In genomic region chr11:2911088-2912037, GRCh38 we compare ENCODE assay signal across 16 cellular contexts. TPM values are rescaled to one million over a fixed set of nuclear protein-coding genes. Genes with fewer than 3 reads are reported as not detected.
DNase-seq lines count a peak whose midpoint lies in the region; ATAC-seq, FAIRE-seq and TF ChIP-seq lines count a peak whose summit lies in the region.
"Had no signal": no experiment of that assay in that cellular context is flagged by ENCODE, and none has a peak within 500 bp of the region (broad histone marks: within the 10 kb centered on the region; RNA-seq: fewer than 3 reads in every experiment).

No MANE protein-coding gene starts in this region.

- DNase-seq in H7, result peak; percentile 70
- DNase-seq in RWPE2 (ENCODE audit: low spot score), result no peak
- DNase-seq in hepatocyte (ENCODE audit: low spot score), result peak; percentile 48
- DNase-seq in small intestine, result peak; percentile 81
- no peak for DNase-seq in NOMO-1 treated with dmso at 0.1 percent for 144 hours (lab: John Stamatoyannopoulos, UW; ENCODE audit: unreplicated experiment)
- DNase-seq in KBM-7, result no peak
- DNase-seq in stimulated activated CD4-positive, alpha-beta T cell treated with anti-CD3 and anti-CD28 coated beads, Interleukin-12 subunit alpha, Interleukin-12 subunit beta, amount 100 ng/mL, for 4 hours, result no peak
- no peak for DNase-seq in posterior cingulate gyrus
- DNase-seq: activated CD4-positive, alpha-beta T cell treated with anti-CD3 and anti-CD28 coated beads for 4 hours; activated naive CD8-positive, alpha-beta T cell treated with anti-CD3 and anti-CD28 coated beads, Interleukin-2, amount 50 U/mL, for 24 hours; activated T-cell treated with anti-CD3 and anti-CD28 coated beads, Interleukin-2, amount 50 U/mL, for 4 hours; NCI-H1092 treated with DMSO at 0.1 percent for 48 hours; NCI-H510A; occipital lobe; testis had no signal

- H3K4me1 ChIP-seq in RWPE2 (ENCODE audit: insufficient read depth, poor library complexity, severe bottlenecking), result peaks cover 26% of the 10 kb centered on the region
- H3K4me1 ChIP-seq in hepatocyte (ENCODE audit: insufficient read depth), result peaks cover 20% of the 10 kb centered on the region
- peaks cover 0 to 3% of the 10 kb centered on the region in 2 donors for H3K4me1 ChIP-seq in small intestine (ENCODE audit: control insufficient read depth in 2 of 2, insufficient read depth in 1 of 2, low read depth in 1 of 2, low read length in 1 of 2)
- H3K4me1 ChIP-seq: testis had no signal

- peak overlapping the region; percentile 94 for H3K27ac ChIP-seq in RWPE2 (ENCODE audit: poor library complexity, severe bottlenecking)
- peak overlapping the region; percentile 92 for H3K27ac ChIP-seq in hepatocyte
- H3K27ac ChIP-seq in small intestine (ENCODE audit: low read depth in 1 of 2, low read length in 1 of 2), result peak overlapping the region; percentile 95 to 97
- H3K27ac ChIP-seq: testis had no signal

- no peaks in the 10 kb centered on the region for H4K20me1 ChIP-seq in hepatocyte (ENCODE audit: insufficient read depth, poor library complexity, severe bottlenecking)

- no peaks in the 10 kb centered on the region for H3K27me3 ChIP-seq in H7 (ENCODE audit: control insufficient read depth, insufficient read depth, low read length)
- no peaks in the 10 kb centered on the region for H3K27me3 ChIP-seq in RWPE2 (ENCODE audit: insufficient read depth, poor library complexity, severe bottlenecking)
- H3K27me3 ChIP-seq in hepatocyte, result no peaks in the 10 kb centered on the region
- no peaks in the 10 kb centered on the region for H3K27me3 ChIP-seq in small intestine (ENCODE audit: control insufficient read depth in 2 of 2, insufficient read depth in 2 of 2, low read length in 2 of 2)
- H3K27me3 ChIP-seq: testis had no signal

- no peak overlapping the region for H3K4me2 ChIP-seq in hepatocyte

- in situ Hi-C loops in KBM-7 (cut with MboI; ENCODE audit: low pct_unique_long_range_greater_than_20kb, low sequenced_read_pairs), result no loop called here

- no peaks in the 10 kb centered on the region for H3K79me2 ChIP-seq in hepatocyte

- no peak overlapping the region for H2AFZ ChIP-seq in hepatocyte

- no peaks in the 10 kb centered on the region for H3K36me3 ChIP-seq in H7 (replicated peaks; ENCODE audit: control insufficient read depth, insufficient read depth, low read length)
- no peaks in the 10 kb centered on the region for H3K36me3 ChIP-seq in RWPE2 (ENCODE audit: low read depth)
- no peaks in the 10 kb centered on the region for H3K36me3 ChIP-seq in hepatocyte (replicated peaks; ENCODE audit: insufficient read depth, low read depth)
- peaks cover 0 to 8% of the 10 kb centered on the region in 2 donors for H3K36me3 ChIP-seq in small intestine (ENCODE audit: control insufficient read depth in 2 of 2, insufficient read depth in 2 of 2, low read length in 2 of 2)

- intact Hi-C loops in posterior cingulate gyrus (cut with DNase I), result no loop called here

- no peaks in the 10 kb centered on the region for H3K9me3 ChIP-seq in RWPE2 (ENCODE audit: severe bottlenecking)
- no peaks in the 10 kb centered on the region for H3K9me3 ChIP-seq in hepatocyte (ENCODE audit: low read depth)
- no peaks in the 10 kb centered on the region for H3K9me3 ChIP-seq in small intestine (ENCODE audit: control insufficient read depth, low read depth)
- H3K9me3 ChIP-seq: testis had no signal

- FAIRE-seq in small intestine (lab: Jason Lieb, UNC), result no peak

- ATAC-seq in RWPE2 (ENCODE audit: low read depth), result peak; percentile 24; the same call in 2 of the 3 replicates
- ATAC-seq: activated T-cell treated with anti-CD3 and anti-CD28 coated beads, Interleukin-2, amount 50 U/mL, for 4 hours had no signal

- WGBS in hepatocyte (ENCODE audit: low lambda C conversion rate, missing lambda C conversion rate), result 90% methylated on average over 24 of the region's 24 CpGs
- WGBS in small intestine, 3 donors, result 18 to 66% (median 47%) methylated on average over 17 to 24 of the region's 24 CpGs

- no peaks in the 10 kb centered on the region for H3K9me2 ChIP-seq in hepatocyte (replicated peaks; ENCODE audit: insufficient read depth)

- no peak overlapping the region for H3K4me3 ChIP-seq in H7 (ENCODE audit: insufficient read depth, low read depth, low read length)
- no peak overlapping the region for H3K4me3 ChIP-seq in RWPE2 (ENCODE audit: severe bottlenecking)
- no peak overlapping the region for H3K4me3 ChIP-seq in hepatocyte
- H3K4me3 ChIP-seq in small intestine (ENCODE audit: low read depth in 1 of 2, low read length in 2 of 2), result no peak overlapping the region
- H3K4me3 ChIP-seq: testis had no signal

- no peak for TF ChIP-seq CTCF in RWPE2 (IDR thresholded peaks at IDR 0.05; ENCODE audit: poor library complexity, severe bottlenecking)
- TF ChIP-seq CTCF in hepatocyte (IDR thresholded peaks at IDR 0.05; ENCODE audit: poor library complexity), result no peak

RNA-seq across cellular contexts. Expression of gene PHLDA2, which starts 17.9 kb away (rescaled TPM):
- 5.1 and 13.1 TPM in 2 replicates for total RNA-seq in H7 (2014; rRNA removed; shearing (Covaris generic))
- 7.1 and 8.5 TPM in 2 replicates for total RNA-seq in hepatocyte
- polyA plus RNA-seq in hepatocyte (62.4 and 67.4 TPM in 2 replicates), small intestine (10 to 100 TPM; 21.8 to 55.1 (median 28.6) TPM)
- total RNA-seq: B cell, occipital lobe had no signal

RNA-seq across cellular contexts. Expression of gene CDKN1C, which starts 25.8 kb away (rescaled TPM):
- total RNA-seq in H7 (2014; rRNA removed; shearing (Covaris generic)), result 58.4 and 60.9 TPM in 2 replicates
- 411 and 470 TPM in 2 replicates for total RNA-seq in hepatocyte
- polyA plus RNA-seq in hepatocyte (526 and 563 TPM in 2 replicates), small intestine (10 to 100 TPM in 1 of 3 donors, 1 to 10 TPM in 2; 4.0 to 29.7 (median 5.7) TPM)

Comparison
In these comparisons a context has a peak if more than half of its experiments do, and no peak if none do; other contexts are left out.
1. DNase-seq: peak in H7 (single experiment), hepatocyte (single experiment) and small intestine (single experiment); none in RWPE2 (single experiment), NOMO-1 treated with dmso at 0.1 percent for 144 hours (single experiment), KBM-7 (single experiment), stimulated activated CD4-positive, alpha-beta T cell treated with anti-CD3 and anti-CD28 coated beads, Interleukin-12 subunit alpha, Interleukin-12 subunit beta, amount 100 ng/mL, for 4 hours (single experiment) and posterior cingulate gyrus (0 of 10).
2. Peak in every context shown above with its lines, with median percentiles within 50 percentile points of each other: H3K27ac ChIP-seq.